18 cellular contexts compared by ENCODE assay signal in genomic region chr9:68627594-68627993, GRCh38.
DNase-seq lines count a peak whose midpoint lies in the region; ATAC-seq and TF ChIP-seq lines count a peak whose summit lies in the region.
"Had no signal": no experiment of that assay in that cellular context is flagged by ENCODE, and none has a peak within 500 bp of the region (broad histone marks: within the 10 kb centered on the region; RNA-seq: fewer than 3 reads in every experiment).

No MANE protein-coding gene starts in this region.

- no peak overlapping the region for H3K4me3 ChIP-seq in HEK293 (ENCODE audit: low read depth, low read length)
- H3K4me3 ChIP-seq in mucosa of descending colon, result no peak overlapping the region
- no peak overlapping the region for H3K4me3 ChIP-seq in H7 (ENCODE audit: insufficient read depth, low read depth, low read length)
- H3K4me3 ChIP-seq: BLaER1 had no signal

- no peak overlapping the region for H3K27ac ChIP-seq in HEK293 (ENCODE audit: extremely low read depth, low read depth, low read length)
- H3K27ac ChIP-seq: 22Rv1, BLaER1, C4-2B had no signal

- DNase-seq in NCI-H2029 (lab: John Stamatoyannopoulos, UW), result peak; percentile 14
- DNase-seq in NCI-H2029 treated with DMSO at 0.1 percent for 48 hours (lab: John Stamatoyannopoulos, UW), result no peak
- peak; percentile 51 for DNase-seq in NCI-H526 treated with DMSO at 0.1 percent for 48 hours (lab: John Stamatoyannopoulos, UW)
- DNase-seq in mucosa of descending colon, result no peak
- no peak for DNase-seq in activated CD8-positive, alpha-beta memory T cell treated with anti-CD3 and anti-CD28 coated beads, Interleukin-2, amount 50 U/mL, for 4 hours
- no peak for DNase-seq in stimulated activated naive CD4-positive, alpha-beta T cell treated with Interleukin-2 at 50 U/mL for 16 hours (lab: John Stamatoyannopoulos, UW)
- no peak for DNase-seq in H7
- DNase-seq: Caco-2; CD4-positive, CD25-positive, alpha-beta regulatory T cell; CD8-positive, alpha-beta T cell; DMS153; DND-41; GOT3; HCEC 1CT had no signal

- H3K9me3 ChIP-seq in HEK293 (ENCODE audit: control insufficient read depth, insufficient read depth, low read depth, low read length) (no peaks in the 10 kb centered on the region), mucosa of descending colon (no peaks in the 10 kb centered on the region)
- H3K9me3 ChIP-seq: BLaER1, Caco-2 had no signal

- POLR2A ChIA-PET in HEK293 (lab: Yijun Ruan, JAX), result no interaction called here

- ATAC-seq in mucosa of descending colon, result peak; percentile 86
- ATAC-seq: CD8-positive, alpha-beta T cell had no signal

- TF ChIP-seq CTCF in HEK293 (tag by site-specific recombination; IDR thresholded peaks at IDR 0.05) (no peak), mucosa of descending colon (IDR thresholded peaks at IDR 0.05) (no peak)

- CTCF ChIA-PET in HEK293 (lab: Yijun Ruan, JAX), result no interaction called here

- H3K4me1 ChIP-seq in HEK293 (ENCODE audit: control insufficient read depth, insufficient read depth, low read length) (no peaks in the 10 kb centered on the region), mucosa of descending colon (ENCODE audit: low read depth) (no peaks in the 10 kb centered on the region)
- H3K4me1 ChIP-seq: BLaER1, Caco-2 had no signal

- H3K27me3 ChIP-seq in H7 (ENCODE audit: control insufficient read depth, insufficient read depth, low read length), result no peaks in the 10 kb centered on the region
- H3K27me3 ChIP-seq: BLaER1 had no signal

- intact Hi-C loops in mucosa of descending colon (cut with DNase I, micrococcal nuclease), result no loop called here

- H3K36me3 ChIP-seq in HEK293 (ENCODE audit: control insufficient read depth in 2 of 2, insufficient read depth in 1 of 2, low read length in 2 of 2), result no peaks in the 10 kb centered on the region
- H3K36me3 ChIP-seq in mucosa of descending colon (ENCODE audit: low read depth), result no peaks in the 10 kb centered on the region
- no peaks in the 10 kb centered on the region for H3K36me3 ChIP-seq in H7 (replicated peaks; ENCODE audit: control insufficient read depth, insufficient read depth, low read length)
- H3K36me3 ChIP-seq: BLaER1 had no signal

TF ChIP-seq in HEK293, 187 proteins besides CTCF, POLR2A, EP300 and RAD21:
- TF ChIP-seq SCRT2 (tag by site-specific recombination; IDR thresholded peaks at IDR 0.05), result peak; percentile 48; the same call in 1 of the 2 replicates
- no peak for TF ChIP-seq ZNF658 (tag by site-specific recombination; IDR thresholded peaks at IDR 0.05)
- TF ChIP-seq SCRT1 (tag by site-specific recombination; IDR thresholded peaks at IDR 0.05; ENCODE audit: borderline replicate concordance), result 0 out of 2 replicates have a peak, but pooled peaks have one; percentile 20
- no peak for TF ChIP-seq ZNF747 (tag by site-specific recombination; IDR thresholded peaks at IDR 0.05)

Comparison
In these comparisons a context has a peak if more than half of its experiments do, and no peak if none do; other contexts are left out.
1. DNase-seq: peak in NCI-H2029 (single experiment) and NCI-H526 treated with DMSO at 0.1 percent for 48 hours (single experiment); none in NCI-H2029 treated with DMSO at 0.1 percent for 48 hours (single experiment), mucosa of descending colon (0 of 3), activated CD8-positive, alpha-beta memory T cell treated with anti-CD3 and anti-CD28 coated beads, Interleukin-2, amount 50 U/mL, for 4 hours (single experiment), stimulated activated naive CD4-positive, alpha-beta T cell treated with Interleukin-2 at 50 U/mL for 16 hours (single experiment) and H7 (single experiment).